17 cellular contexts compared by ENCODE assay signal in the genomic region with DNA sequence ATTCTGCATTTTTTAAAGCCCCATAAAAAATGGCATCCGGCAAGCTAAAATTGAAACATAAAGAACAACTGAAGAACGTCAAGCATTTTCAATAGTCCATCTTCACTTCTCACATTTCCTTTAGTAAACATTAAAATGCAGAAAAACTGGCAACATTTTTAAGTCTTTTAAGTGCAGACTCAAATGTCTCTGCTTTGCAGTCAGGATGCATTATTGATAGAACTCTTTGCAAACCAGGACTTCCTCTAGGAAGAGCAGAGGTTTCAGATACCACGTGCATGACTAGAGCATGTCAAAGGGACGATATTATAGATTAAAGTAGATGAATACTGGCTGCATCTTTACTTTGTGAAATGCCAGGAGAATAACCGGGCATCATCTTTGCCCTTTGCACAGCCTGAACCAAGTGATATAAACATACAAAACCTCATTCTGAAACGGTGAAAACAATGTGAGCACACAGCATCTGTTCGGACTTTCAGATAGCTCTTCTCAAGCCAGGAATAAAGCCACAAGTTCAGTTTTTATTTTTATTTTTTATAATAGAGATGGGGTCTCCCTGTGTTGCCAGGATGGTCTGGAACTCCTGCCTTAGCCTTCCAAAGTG.
DNase-seq lines count a peak whose midpoint lies in the region; TF ChIP-seq lines count a peak whose summit lies in the region.
"Had no signal": no experiment of that assay in that cellular context is flagged by ENCODE, and none has a peak within 500 bp of the region (broad histone marks: within the 10 kb centered on the region; RNA-seq: fewer than 3 reads in every experiment).

No MANE protein-coding gene starts in this region.

- DNase-seq in Calu3 (no peak), caudate nucleus (lab: John Stamatoyannopoulos, UW) (no peak), NCI-H510A treated with DMSO at 0.1 percent for 48 hours (lab: John Stamatoyannopoulos, UW) (no peak), AG08396 (ENCODE audit: low spot score) (no peak), inferior parietal cortex (ENCODE audit: extremely low spot score) (no peak)
- DNase-seq: ACHN; CD4-positive, alpha-beta T cell; DMS79; GM23248; NCI-H1436; NCI-H2029 treated with DMSO at 0.1 percent for 48 hours; NCI-H510A; NCI-H82; SHP77 treated with DMSO at 0.1 percent for 48 hours had no signal

- H3K4me3 ChIP-seq in OCI-LY3 (ENCODE audit: low read length) (no peak overlapping the region), mucosa of rectum (ENCODE audit: low read length in 2 of 2) (no peak overlapping the region)
- H3K4me3 ChIP-seq: GM23248 had no signal

- no peaks in the 10 kb centered on the region for H3K9me3 Mint-ChIP-seq in Calu3 (ENCODE audit: low read depth, unreplicated experiment)
- H3K9me3 Mint-ChIP-seq: CD4-positive, alpha-beta T cell had no signal

- TF ChIP-seq CTCF in Calu3 (IDR thresholded peaks at IDR 0.05; ENCODE audit: unreplicated experiment) = no peak
- no peak for TF ChIP-seq CTCF in OCI-LY3 (IDR thresholded peaks at IDR 0.05; ENCODE audit: low read depth, low read length)

- H3K79me2 ChIP-seq in OCI-LY3 (ENCODE audit: low read length) = no peaks in the 10 kb centered on the region

- H3K9ac ChIP-seq in OCI-LY3 (ENCODE audit: low read length) (no peak overlapping the region), mucosa of rectum (ENCODE audit: low read depth in 1 of 2, low read length in 2 of 2) (no peak overlapping the region)
- H3K9ac ChIP-seq: GM23248 had no signal

- CTCF ChIA-PET in Calu3 (lab: Charles Lee) = no interaction called here

- no peaks in the 10 kb centered on the region for H3K27me3 Mint-ChIP-seq in Calu3 (ENCODE audit: unreplicated experiment)

- peaks cover 80% of the 10 kb centered on the region for H3K4me1 Mint-ChIP-seq in Calu3 (ENCODE audit: low read depth, unreplicated experiment)

- intact Hi-C loops in Calu3 (cut with micrococcal nuclease; ENCODE audit: unreplicated experiment) = loop anchor here (5.0 kb wide), 1 partner anchor 101 kb away; a partner anchor contains a TSS

- peak overlapping the region; percentile 100 for H3K27ac Mint-ChIP-seq in Calu3 (ENCODE audit: unreplicated experiment)
- H3K27ac Mint-ChIP-seq: CD4-positive, alpha-beta T cell had no signal

- no peaks in the 10 kb centered on the region for H3K9me3 ChIP-seq in OCI-LY3 (ENCODE audit: insufficient read depth, low read length)
- H3K9me3 ChIP-seq in mucosa of rectum (ENCODE audit: control insufficient read depth in 2 of 2, low read length in 2 of 2) = no peaks in the 10 kb centered on the region

- H3K36me3 Mint-ChIP-seq in Calu3 (ENCODE audit: insufficient read depth, unreplicated experiment) = peaks cover 91% of the 10 kb centered on the region

- H4K20me1 ChIP-seq in OCI-LY3 (ENCODE audit: insufficient read depth, low read length) = 0 out of 2 replicates have a peak, but pooled peaks cover 7% of the 10 kb centered on the region

- H3K4me1 ChIP-seq in OCI-LY3 (ENCODE audit: low read length) (peaks cover 7% of the 10 kb centered on the region), mucosa of rectum (ENCODE audit: control insufficient read depth in 2 of 2, insufficient read depth in 2 of 2, low read length in 2 of 2) (peaks cover 16 to 40% of the 10 kb centered on the region in 2 donors)

- peak overlapping the region; percentile 49 for H3K4me2 ChIP-seq in OCI-LY3 (ENCODE audit: low read length)

- H3K27ac ChIP-seq in OCI-LY3 (ENCODE audit: low read length) = no peak overlapping the region
- peak overlapping the region; percentile 28 for H3K27ac ChIP-seq in caudate nucleus (ENCODE audit: low read depth, low read length)
- H3K27ac ChIP-seq in mucosa of rectum (ENCODE audit: low read depth in 2 of 2, low read length in 2 of 2) = peak overlapping the region; percentile 3 to 85
- H3K27ac ChIP-seq: GM23248, HL-60 had no signal

- H3K27me3 ChIP-seq in OCI-LY3 (ENCODE audit: low read depth, low read length) (no peaks in the 10 kb centered on the region), mucosa of rectum (ENCODE audit: control insufficient read depth in 2 of 2, insufficient read depth in 2 of 2, low read length in 2 of 2) (no peaks in the 10 kb centered on the region)

- H3K36me3 ChIP-seq in OCI-LY3 (replicated peaks; ENCODE audit: low read depth, low read length) = no peaks in the 10 kb centered on the region
- peaks cover 0 to 5% of the 10 kb centered on the region in 2 donors for H3K36me3 ChIP-seq in mucosa of rectum (ENCODE audit: control insufficient read depth in 2 of 2, insufficient read depth in 2 of 2, low read length in 2 of 2)

- no peak overlapping the region for H3K4me3 Mint-ChIP-seq in Calu3 (ENCODE audit: low read depth, unreplicated experiment)
- H3K4me3 Mint-ChIP-seq: CD4-positive, alpha-beta T cell had no signal

- BruUV-seq in Calu3 (replicated peaks; lab: Mats Ljungman, UMichigan) = no TSS peak

- H2AFZ ChIP-seq in OCI-LY3 (ENCODE audit: low read depth, low read length) = no peak overlapping the region
- H2AFZ ChIP-seq: GM23248 had no signal
